ENCODE assay signal across 1 cellular context in genomic region chr14:50532502-50533313, GRCh38.
TF ChIP-seq lines count a peak whose summit lies in the region.

TSS of gene MAP4K5 (minus strand) at chr14:50532569. CDS start at chr14:50532049, 520 bp downstream.

TF ChIP-seq in HepG2, 621 proteins besides CTCF, POLR2A, EP300 and RAD21 (continued from another document and continues in another):
- peak; percentile 35; the same call in 1 of the 2 replicates for TF ChIP-seq IRF9 (CRISPR knock-in tag; IDR thresholded peaks at IDR 0.05; ENCODE audit: borderline replicate concordance)
- peak; percentile 34; the same call in 1 of the 2 replicates for TF ChIP-seq MXD1 (CRISPR knock-in tag; IDR thresholded peaks at IDR 0.05)
- no peak for TF ChIP-seq JDP2 (CRISPR knock-in tag; IDR thresholded peaks at IDR 0.05; ENCODE audit: borderline replicate concordance)
- TF ChIP-seq GTF2F1 (IDR thresholded peaks at IDR 0.05; ENCODE audit: low read length), result no peak
- TF ChIP-seq PLRG1 (conservative IDR thresholded peaks at IDR 0.05), result no peak
- TF ChIP-seq HMG20B (CRISPR knock-in tag; conservative IDR thresholded peaks at IDR 0.05), result no peak
- no peak for TF ChIP-seq LCORL (IDR thresholded peaks at IDR 0.05)
- TF ChIP-seq LCORL (CRISPR knock-in tag; IDR thresholded peaks at IDR 0.05), result peak; percentile 91
- no peak for TF ChIP-seq ZNF570 (CRISPR knock-in tag; IDR thresholded peaks at IDR 0.05; ENCODE audit: borderline replicate concordance)
- TF ChIP-seq ZNF691 (CRISPR knock-in tag; IDR thresholded peaks at IDR 0.05; ENCODE audit: borderline replicate concordance, low read depth), result peak; percentile 92; the same call in 1 of the 2 replicates
- TF ChIP-seq ZSCAN20 (CRISPR knock-in tag; IDR thresholded peaks at IDR 0.05; ENCODE audit: borderline replicate concordance), result 0 out of 2 replicates have a peak, but pooled peaks have one; percentile 35
- 0 out of 2 replicates have a peak, but pooled peaks have one; percentile 38 for TF ChIP-seq ZNF512B (CRISPR knock-in tag; IDR thresholded peaks at IDR 0.05; ENCODE audit: borderline replicate concordance)
- no peak for TF ChIP-seq ARHGAP35 (CRISPR knock-in tag; IDR thresholded peaks at IDR 0.05; ENCODE audit: borderline replicate concordance)
- TF ChIP-seq ZNF660 (CRISPR knock-in tag; IDR thresholded peaks at IDR 0.05; ENCODE audit: borderline replicate concordance, low read depth), result no peak
- TF ChIP-seq FOXP4 (CRISPR knock-in tag; IDR thresholded peaks at IDR 0.05), result peak; percentile 30; the same call in 1 of the 2 replicates
- 0 out of 2 replicates have a peak, but pooled peaks have one; percentile 19 for TF ChIP-seq ZFP36L1 (CRISPR knock-in tag; IDR thresholded peaks at IDR 0.05)
- peak; percentile 79 for TF ChIP-seq POGK (CRISPR knock-in tag; conservative IDR thresholded peaks at IDR 0.05)
- TF ChIP-seq SP140L (CRISPR knock-in tag; IDR thresholded peaks at IDR 0.05; ENCODE audit: borderline replicate concordance), result no peak
- TF ChIP-seq SOX5 (CRISPR knock-in tag; IDR thresholded peaks at IDR 0.05; ENCODE audit: borderline replicate concordance), result 0 out of 2 replicates have a peak, but pooled peaks have one; percentile 34
- TF ChIP-seq ZHX2 (IDR thresholded peaks at IDR 0.05; ENCODE audit: low read depth), result no peak
- TF ChIP-seq ZHX2 (CRISPR knock-in tag; IDR thresholded peaks at IDR 0.05; ENCODE audit: borderline replicate concordance), result peak; percentile 76; the same call in 1 of the 2 replicates
- no peak for TF ChIP-seq PBX2 (CRISPR knock-in tag; IDR thresholded peaks at IDR 0.05)
- TF ChIP-seq AGO1 (IDR thresholded peaks at IDR 0.05; ENCODE audit: low read depth, low read length, poor library complexity, severe bottlenecking), result no peak
- peak; percentile 48; the same call in 1 of the 2 replicates for TF ChIP-seq ZSCAN31 (CRISPR knock-in tag; IDR thresholded peaks at IDR 0.05; ENCODE audit: low read depth)
- TF ChIP-seq RARG (CRISPR knock-in tag; IDR thresholded peaks at IDR 0.05; ENCODE audit: low read depth), result peak; percentile 75; the same call in 1 of the 2 replicates
- TF ChIP-seq THAP9 (CRISPR knock-in tag; IDR thresholded peaks at IDR 0.05; ENCODE audit: borderline replicate concordance), result peak; percentile 66; the same call in 1 of the 2 replicates
- TF ChIP-seq NRL (CRISPR knock-in tag; IDR thresholded peaks at IDR 0.05; ENCODE audit: borderline replicate concordance), result no peak; the same call in 1 of the 2 replicates
- no peak for TF ChIP-seq ZNF713 (CRISPR knock-in tag; IDR thresholded peaks at IDR 0.05)
- TF ChIP-seq ZNF850 (CRISPR knock-in tag; conservative IDR thresholded peaks at IDR 0.05), result no peak
- TF ChIP-seq REST (IDR thresholded peaks at IDR 0.05; ENCODE audit: borderline replicate concordance in 1 of 2, low read depth in 1 of 2, low read length in 2 of 2), result no peak
